ENCODE assay signal across 23 cellular contexts in genomic region chr6:79702701-79703100, GRCh38.
DNase-seq lines count a peak whose midpoint lies in the region; ATAC-seq and TF ChIP-seq lines count a peak whose summit lies in the region.
"Had no signal": no experiment of that assay in that cellular context is flagged by ENCODE, and none has a peak within 500 bp of the region (broad histone marks: within the 10 kb centered on the region; RNA-seq: fewer than 3 reads in every experiment).

No MANE protein-coding gene starts in this region.

- H3K27me3 ChIP-seq in CD8-positive, alpha-beta memory T cell (ENCODE audit: insufficient read depth, low read length, poor library complexity, severe bottlenecking): no peaks in the 10 kb centered on the region
- no peaks in the 10 kb centered on the region for H3K27me3 ChIP-seq in mesenchymal stem cell (ENCODE audit: control insufficient read depth in 1 of 2, insufficient read depth in 1 of 2, low read length in 2 of 2)
- H3K27me3 ChIP-seq: ovary, sigmoid colon had no signal

- no peak overlapping the region for H2BK12ac ChIP-seq in mesenchymal stem cell (ENCODE audit: low read length in 2 of 2)

- no peak overlapping the region for H4K8ac ChIP-seq in mesenchymal stem cell (ENCODE audit: low read length)

- H4K91ac ChIP-seq in mesenchymal stem cell (ENCODE audit: low read length): no peak overlapping the region

- H2BK5ac ChIP-seq in mesenchymal stem cell (ENCODE audit: low read depth, low read length, poor library complexity, severe bottlenecking): no peak overlapping the region

- intact Hi-C loops in natural killer cell (cut with micrococcal nuclease): no loop called here

- no peaks in the 10 kb centered on the region for H3K79me1 ChIP-seq in mesenchymal stem cell (replicated peaks; ENCODE audit: low read length, poor library complexity, severe bottlenecking)

- H3K4me1 Mint-ChIP-seq in CD8-positive, alpha-beta memory T cell: peaks cover 13 to 17% (median 14%) of the 10 kb centered on the region in 3 donors
- H3K4me1 Mint-ChIP-seq in T-cell (peaks cover 10 to 19% (median 12%) of the 10 kb centered on the region in 3 donors), natural killer cell (peaks cover 7 to 8% of the 10 kb centered on the region in 2 donors)
- peaks cover 30% of the 10 kb centered on the region for H3K4me1 Mint-ChIP-seq in activated naive CD8-positive, alpha-beta T cell (ENCODE audit: low read depth)

- WGBS in mesenchymal stem cell: 91% methylated on average over 4 of the region's 4 CpGs

- POLR2A ChIA-PET in CD8-positive, alpha-beta memory T cell (lab: Charles Lee): no interaction called here
- POLR2A ChIA-PET in T-cell (lab: Charles Lee): no interaction called here

- no peaks in the 10 kb centered on the region for H3K4me1 ChIP-seq in CD8-positive, alpha-beta memory T cell (ENCODE audit: insufficient read depth, low read length)
- no peaks in the 10 kb centered on the region for H3K4me1 ChIP-seq in mesenchymal stem cell (ENCODE audit: control insufficient read depth, insufficient read depth, low read depth, low read length)
- H3K4me1 ChIP-seq: sigmoid colon had no signal

- no peak for TF ChIP-seq CTCF in natural killer cell (IDR thresholded peaks at IDR 0.05)

- no peak overlapping the region for H2AFZ ChIP-seq in mesenchymal stem cell (ENCODE audit: low read depth, low read length)
- H2AFZ ChIP-seq: GM23248 had no signal

- no peak overlapping the region for H3K27ac ChIP-seq in CD8-positive, alpha-beta memory T cell (ENCODE audit: low read depth, low read length)
- no peak overlapping the region for H3K27ac ChIP-seq in mesenchymal stem cell (ENCODE audit: low read length, poor library complexity, severe bottlenecking)
- H3K27ac ChIP-seq: GM23248, ovary, sigmoid colon, SK-N-MC had no signal

- no peak overlapping the region for H3K23ac ChIP-seq in mesenchymal stem cell (ENCODE audit: low read length in 2 of 2)

- H3K9me3 ChIP-seq in CD8-positive, alpha-beta memory T cell (ENCODE audit: low read length): no peaks in the 10 kb centered on the region
- no peaks in the 10 kb centered on the region for H3K9me3 ChIP-seq in mesenchymal stem cell (ENCODE audit: control insufficient read depth, low read length)
- H3K9me3 ChIP-seq: Caco-2, ovary, sigmoid colon had no signal

- CTCF ChIA-PET in CD8-positive, alpha-beta memory T cell (lab: Charles Lee): interaction anchor here (1.2 kb wide), 1 partner anchor 30 kb away, joined by 3 read pairs; no protein-coding TSS in a partner anchor
- CTCF ChIA-PET in T-cell (lab: Charles Lee): no interaction called here

- H3K4ac ChIP-seq in mesenchymal stem cell (ENCODE audit: low read depth in 1 of 2, low read length in 2 of 2): no peak overlapping the region

- DNase-seq in CD8-positive, alpha-beta memory T cell: peak in 3 of 5 donors; percentile 44 to 67 (median 53)
- DNase-seq in T-cell: peak in 22 of 34 experiments; percentile 0 to 63 (median 10)
- no peak for DNase-seq in natural killer cell
- DNase-seq in NCI-H128 (lab: John Stamatoyannopoulos, UW; ENCODE audit: unreplicated experiment): no peak
- no peak for DNase-seq in mesenchymal stem cell
- DNase-seq in NCI-H1436 (lab: John Stamatoyannopoulos, UW): no peak
- DNase-seq: activated CD4-positive, CD25-positive, alpha-beta regulatory T cell treated with anti-CD3 and anti-CD28 coated beads, Interleukin-2, amount 50 U/mL, for 72 hours; activated naive CD4-positive, alpha-beta T cell; AML-193; Caco-2; cortex of kidney; EL; GM23248; NCI-H2029; NCI-H446; ovary; sigmoid colon; T1000 had no signal

- no peak overlapping the region for H3K4me2 ChIP-seq in mesenchymal stem cell (ENCODE audit: low read length, poor library complexity, severe bottlenecking)

- H3K18ac ChIP-seq in mesenchymal stem cell (ENCODE audit: low read depth in 1 of 2, low read length in 2 of 2): no peak overlapping the region

- H3K27me3 Mint-ChIP-seq in CD8-positive, alpha-beta memory T cell: peaks cover 0 to 1% of the 10 kb centered on the region in 2 donors
- H3K27me3 Mint-ChIP-seq in T-cell: peaks cover 0 to 3% of the 10 kb centered on the region in 2 donors
- no peaks in the 10 kb centered on the region for H3K27me3 Mint-ChIP-seq in activated naive CD8-positive, alpha-beta T cell
- H3K27me3 Mint-ChIP-seq in natural killer cell (ENCODE audit: low read depth in 2 of 2): no peaks in the 10 kb centered on the region

- H3K4me3 ChIP-seq in CD8-positive, alpha-beta memory T cell (ENCODE audit: low read length): no peak overlapping the region
- no peak overlapping the region for H3K4me3 ChIP-seq in mesenchymal stem cell (ENCODE audit: insufficient read depth in 1 of 2, low read depth in 1 of 2, low read length in 2 of 2)
- H3K4me3 ChIP-seq: GM23248, K562, lung, ovary, sigmoid colon, SK-N-MC had no signal

- H2AK5ac ChIP-seq in mesenchymal stem cell (ENCODE audit: low read length, severe bottlenecking): no peak overlapping the region

- no peaks in the 10 kb centered on the region for H3K36me3 Mint-ChIP-seq in CD8-positive, alpha-beta memory T cell
- H3K36me3 Mint-ChIP-seq in T-cell (no peaks in the 10 kb centered on the region), natural killer cell (no peaks in the 10 kb centered on the region)
- no peaks in the 10 kb centered on the region for H3K36me3 Mint-ChIP-seq in activated naive CD8-positive, alpha-beta T cell

- no peaks in the 10 kb centered on the region for H3K36me3 ChIP-seq in CD8-positive, alpha-beta memory T cell (ENCODE audit: insufficient read depth, low read length)
- no peaks in the 10 kb centered on the region for H3K36me3 ChIP-seq in mesenchymal stem cell (ENCODE audit: control insufficient read depth in 1 of 2, insufficient read depth in 2 of 2, low read depth in 1 of 2, low read length in 2 of 2)
- H3K36me3 ChIP-seq: ovary, sigmoid colon had no signal

- peak; percentile 58 to 94 (median 85) for ATAC-seq in T-cell (replicated peaks in 1 of 4)
- peak in 2 of 3 donors; percentile 37 to 54 for ATAC-seq in natural killer cell
- no peak for ATAC-seq in HG03095 (IDR thresholded peaks at IDR 0.05; ENCODE audit: unreplicated experiment)
- ATAC-seq: K562 had no signal

- H3K4me3 Mint-ChIP-seq in CD8-positive, alpha-beta memory T cell: peak overlapping the region in 6 of 7 donors; percentile 18 to 67 (median 38)
- H3K4me3 Mint-ChIP-seq in T-cell (peak overlapping the region in 2 of 3 donors; percentile 31 to 59), natural killer cell (no peak overlapping the region)
- H3K4me3 Mint-ChIP-seq in activated naive CD8-positive, alpha-beta T cell: peak overlapping the region; percentile 54

- peak overlapping the region in 7 of 8 donors; percentile 13 to 91 (median 61) for H3K27ac Mint-ChIP-seq in CD8-positive, alpha-beta memory T cell
- H3K27ac Mint-ChIP-seq in T-cell (peak overlapping the region; percentile 55 to 79), natural killer cell (no peak overlapping the region)
- peak overlapping the region; percentile 72 for H3K27ac Mint-ChIP-seq in activated naive CD8-positive, alpha-beta T cell

- H3K9ac ChIP-seq in mesenchymal stem cell (ENCODE audit: low read length): no peak overlapping the region
- H3K9ac ChIP-seq: GM23248 had no signal

- no peak overlapping the region for H3K14ac ChIP-seq in mesenchymal stem cell (ENCODE audit: low read length in 2 of 2)

- no peaks in the 10 kb centered on the region for H3K9me3 Mint-ChIP-seq in CD8-positive, alpha-beta memory T cell
- H3K9me3 Mint-ChIP-seq in T-cell (no peaks in the 10 kb centered on the region), natural killer cell (no peaks in the 10 kb centered on the region)
- no peaks in the 10 kb centered on the region for H3K9me3 Mint-ChIP-seq in activated naive CD8-positive, alpha-beta T cell (ENCODE audit: low read depth)

- H2BK120ac ChIP-seq in mesenchymal stem cell (ENCODE audit: low read depth, low read length): no peak overlapping the region

- no peak overlapping the region for H2BK15ac ChIP-seq in mesenchymal stem cell (ENCODE audit: low read depth, poor library complexity, severe bottlenecking)

Comparison
In these comparisons a context has a peak if more than half of its experiments do, and no peak if none do; other contexts are left out.
1. DNase-seq: peak in CD8-positive, alpha-beta memory T cell (3 of 5) and T-cell (22 of 34); none in natural killer cell (single experiment), NCI-H128 (single experiment), mesenchymal stem cell (single experiment) and NCI-H1436 (single experiment).
2. H3K27ac Mint-ChIP-seq: peak in CD8-positive, alpha-beta memory T cell (7 of 8), T-cell (2 of 2) and activated naive CD8-positive, alpha-beta T cell (single experiment); none in natural killer cell (0 of 2).